ENCODE assay signal across 8 cellular contexts in the genomic region with DNA sequence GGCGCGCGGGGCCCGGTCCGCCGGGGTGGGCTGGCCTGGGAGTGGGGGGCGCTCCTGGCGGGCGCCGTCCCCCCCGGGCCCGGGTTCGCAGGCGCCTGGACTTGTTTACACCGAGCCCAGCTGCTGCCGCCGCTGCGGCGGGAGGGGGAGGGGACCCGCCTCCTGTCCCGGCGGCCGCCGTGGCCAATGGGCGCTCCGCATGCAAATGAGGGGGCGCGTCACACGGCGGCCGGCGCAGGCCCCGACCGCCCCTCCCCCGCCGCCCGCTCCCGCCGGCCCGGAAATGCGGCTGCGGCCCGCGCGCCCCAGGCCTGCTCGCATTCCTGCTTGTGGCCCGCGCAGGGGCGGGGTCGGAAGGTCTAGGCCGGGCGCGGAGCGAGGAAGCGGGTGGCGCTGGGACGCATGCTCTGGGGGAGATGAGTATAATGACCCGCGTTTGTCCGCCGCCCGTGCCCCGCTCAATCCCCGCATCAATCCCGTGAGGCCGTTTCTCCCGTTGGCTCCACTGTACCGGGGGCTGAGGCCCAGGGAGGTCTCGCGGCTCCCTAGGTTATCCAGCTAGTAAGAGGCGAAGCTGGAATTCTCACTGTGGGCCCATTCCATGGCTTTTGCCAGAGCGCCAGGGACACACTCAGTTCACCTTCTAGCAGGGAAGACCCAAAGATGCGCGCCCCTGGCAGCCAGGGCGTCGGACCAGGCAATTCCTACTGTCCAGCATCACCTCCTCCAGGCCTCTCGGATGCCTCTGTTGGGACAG. TPM values are rescaled to one million over a fixed set of nuclear protein-coding genes. Genes with fewer than 3 reads are reported as not detected.
A peak's percentile ranks its signal among the peaks of the same experiment; 100 is the strongest.
DNase-seq lines count a peak whose midpoint lies in the region; ATAC-seq and TF ChIP-seq lines count a peak whose summit lies in the region.

A gene with protein sequence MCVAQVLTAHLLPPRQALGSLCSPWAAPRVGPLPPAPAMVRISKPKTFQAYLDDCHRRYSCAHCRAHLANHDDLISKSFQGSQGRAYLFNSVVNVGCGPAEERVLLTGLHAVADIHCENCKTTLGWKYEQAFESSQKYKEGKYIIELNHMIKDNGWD (minus strand): TSS at position 109 of the 757 bp plus-strand sequence. CDS start 731 bp downstream, outside the sequence.

- peak; percentile 81 for TF ChIP-seq POLR2A in GM19099 (IDR thresholded peaks at IDR 0.05; ENCODE audit: extremely low read depth, insufficient read length, low read depth)

- H3K4me3 Mint-ChIP-seq in naive B cell: peak within 1 kb of the TSS; percentile 88 to 94 (median 92)

- TF ChIP-seq CTCF in fibroblast of lung (conservative IDR thresholded peaks at IDR 0.05 in 1 of 2, IDR thresholded peaks at IDR 0.05 in 1 of 2; ENCODE audit: low read depth in 1 of 2, low read length in 2 of 2): no peak

- H2AFZ ChIP-seq in fibroblast of lung (ENCODE audit: low read length): peak within 1 kb of the TSS; percentile 80

- peak within 1 kb of the TSS; percentile 87 to 98 (median 96) for H3K27ac Mint-ChIP-seq in naive B cell

- peaks cover 31 to 41% (median 33%) of the 10 kb centered on the region in 3 donors for H3K4me1 Mint-ChIP-seq in naive B cell

- peak; percentile 99 for DNase-seq in AG08396 (ENCODE audit: low spot score)
- DNase-seq in HuH-7 (ENCODE audit: low spot score): peak; percentile 93
- DNase-seq in RKO (ENCODE audit: low spot score): peak; percentile 90
- peak; percentile 85 for DNase-seq in activated T-helper 9 cell treated with anti-CD3 and anti-CD28 coated beads, Interleukin-2, amount 50 U/mL, for 16 hours (ENCODE audit: low read depth)
- DNase-seq in fibroblast of lung (ENCODE audit: low read depth in 2 of 2): peak; percentile 87
- peak; percentile 88 for DNase-seq in naive B cell
- DNase-seq in stimulated activated CD8-positive, alpha-beta memory T cell treated with anti-CD3 and anti-CD28 coated beads, Interleukin-7, amount 100 ng/mL, for 48 hours (ENCODE audit: extremely low read depth in 1 of 2, low read depth in 1 of 2): peak; percentile 75 to 76

- H4K20me1 ChIP-seq in fibroblast of lung (ENCODE audit: control insufficient read depth, extremely low read depth, insufficient read depth, low read length): no peaks in the 10 kb centered on the region

- H3K79me2 ChIP-seq in fibroblast of lung (ENCODE audit: control insufficient read depth, insufficient read depth, low read length): no peaks in the 10 kb centered on the region

- H3K9me3 ChIP-seq in fibroblast of lung (ENCODE audit: control insufficient read depth, insufficient read depth, low read depth, low read length): no peaks in the 10 kb centered on the region

- H3K27ac ChIP-seq in fibroblast of lung (ENCODE audit: insufficient read depth, low read length): peak within 1 kb of the TSS; percentile 67

- no peaks in the 10 kb centered on the region for H3K27me3 Mint-ChIP-seq in naive B cell

- peaks cover 5 to 29% (median 25%) of the 10 kb centered on the region in 7 donors for H3K9me3 Mint-ChIP-seq in naive B cell

- H3K4me2 ChIP-seq in fibroblast of lung (ENCODE audit: extremely low read depth, insufficient read depth, low read length): peak within 1 kb of the TSS; percentile 90

- peaks cover 15% of the 10 kb centered on the region for H3K4me1 ChIP-seq in fibroblast of lung (ENCODE audit: control insufficient read depth, extremely low read depth, insufficient read depth, low read length)

- no peaks in the 10 kb centered on the region for H3K36me3 ChIP-seq in fibroblast of lung (ENCODE audit: control insufficient read depth, insufficient read depth, low read length)

- peak within 1 kb of the TSS; percentile 32 to 80 (median 54) for H3K4me3 ChIP-seq in fibroblast of lung (replicated peaks in 1 of 4; ENCODE audit: control extremely low read depth in 1 of 4, insufficient read depth in 1 of 4, low read depth in 3 of 4, low read length in 4 of 4)

- H3K9ac ChIP-seq in fibroblast of lung (ENCODE audit: insufficient read depth, low read length): peak within 1 kb of the TSS; percentile 59

- no peaks in the 10 kb centered on the region for H3K27me3 ChIP-seq in fibroblast of lung (ENCODE audit: control insufficient read depth, insufficient read depth, low read length)

- H3K36me3 Mint-ChIP-seq in naive B cell: peaks cover 16 to 25% of the 10 kb centered on the region in 2 donors

- ATAC-seq in naive B cell (ENCODE audit: low read depth in 2 of 2): peak; percentile 37 to 41

RNA-seq across cellular contexts. Expression of the gene that starts here (rescaled TPM):
- 16.0 and 19.5 TPM in 2 replicates for total RNA-seq in fibroblast of lung
- polyA plus RNA-seq in fibroblast of lung (11.9 and 21.4 TPM in 2 replicates), naive B cell (ENCODE audit: low read depth in 6 of 6) (100 to 1,000 TPM; 214 to 383 (median 284) TPM)
- 30.6 and 50.4 TPM in 2 replicates for polyA plus RNA-seq in fibroblast of lung (2012)
- polyA minus RNA-seq in fibroblast of lung (ENCODE audit: low replicate concordance): 14.5 and 48.2 TPM in 2 replicates

Comparison
In these comparisons a context has a peak if more than half of its experiments do, and no peak if none do; other contexts are left out.
1. Peak in every context shown above with its lines: DNase-seq, ATAC-seq, H3K4me3 ChIP-seq and H3K27ac ChIP-seq.
2. RNA of the gene that starts here (polyA plus RNA-seq): 214 to 383 TPM in naive B cell; 11.9 to 50.4 TPM in fibroblast of lung; every median in the first group is over 4 times any median in the second.